ENCODE assay signal across 20 cellular contexts in the genomic region with DNA sequence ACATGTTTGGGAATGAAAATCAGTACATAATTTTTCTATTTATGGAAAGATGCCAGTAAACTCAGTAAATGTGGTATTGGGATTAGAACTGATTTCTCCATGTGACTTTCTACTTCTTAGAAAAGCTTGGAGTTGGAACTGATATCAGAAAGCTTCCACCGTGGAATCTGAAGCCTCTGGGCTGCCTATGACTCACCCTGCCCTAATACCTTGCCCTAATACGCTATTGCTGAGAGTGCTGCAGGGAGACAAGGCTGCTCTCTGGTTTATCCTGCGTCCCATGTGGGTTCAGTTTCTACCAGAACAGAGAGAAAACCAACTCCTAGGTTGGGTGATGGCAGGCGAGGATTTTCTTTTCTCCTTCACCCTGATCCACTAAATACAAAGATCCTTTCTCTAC. TPM values are rescaled to one million over a fixed set of nuclear protein-coding genes. Genes with fewer than 3 reads are reported as not detected.
DNase-seq lines count a peak whose midpoint lies in the region; TF ChIP-seq lines count a peak whose summit lies in the region.
"Had no signal": no experiment of that assay in that cellular context is flagged by ENCODE, and none has a peak within 500 bp of the region (broad histone marks: within the 10 kb centered on the region; RNA-seq: fewer than 3 reads in every experiment).

No MANE protein-coding gene starts in this region.

- H3K9ac ChIP-seq in SK-N-MC (ENCODE audit: insufficient read length): no peak overlapping the region

- DNase-seq in cardiac muscle cell (ENCODE audit: low read depth in 1 of 2, low spot score in 1 of 2) (peak in 1 of 2 donors; percentile 56), cardiac septum (ENCODE audit: low spot score) (no peak), SK-N-MC (ENCODE audit: low read depth, low spot score) (no peak), fibroblast of the aortic adventitia (ENCODE audit: low read depth) (peak; percentile 19), substantia nigra (lab: John Stamatoyannopoulos, UW) (peak in 1 of 49 donors; percentile 7), tibial artery (no peak), GM19240 (ENCODE audit: insufficient read length, low spot score) (no peak), GM10266 (ENCODE audit: extremely low spot score) (no peak)
- DNase-seq: activated CD8-positive, alpha-beta T cell treated with anti-CD3 and anti-CD28 coated beads for 36 hours; activated naive CD8-positive, alpha-beta T cell treated with anti-CD3 and anti-CD28 coated beads, Interleukin-2, amount 50 U/mL, for 24 hours; C1 segment of cervical spinal cord; stimulated activated CD4-positive, alpha-beta T cell treated with anti-CD3 and anti-CD28 coated beads, Interleukin-15, amount 100 ng/mL, for 24 hours; stimulated activated naive CD8-positive, alpha-beta T cell treated with anti-CD3 and anti-CD28 coated beads, Interleukin-15, Interleukin-2, amounts not matched to agents 100 U/mL and 50 U/mL, for 24 hours had no signal

- H3K4me1 ChIP-seq in cardiac muscle cell (ENCODE audit: low read depth) (peaks cover 13% of the 10 kb centered on the region), tibial artery (peaks cover 0 to 14% (median 12%) of the 10 kb centered on the region in 4 donors)
- H3K4me1 ChIP-seq: prostate gland had no signal

- TF ChIP-seq CTCF in cardiac muscle cell (IDR thresholded peaks at IDR 0.05; ENCODE audit: low read depth, low read length) (no peak), fibroblast of the aortic adventitia (IDR thresholded peaks at IDR 0.05; ENCODE audit: insufficient read depth, low read length) (no peak), tibial artery (IDR thresholded peaks at IDR 0.05) (no peak), GM10266 (IDR thresholded peaks at IDR 0.05; ENCODE audit: control insufficient read depth, insufficient read depth, low read depth, missing control alignments) (no peak)

- peak overlapping the region; percentile 55 for H3K27ac ChIP-seq in cardiac muscle cell
- peak overlapping the region; percentile 49 for H3K27ac ChIP-seq in SK-N-MC
- peak overlapping the region; percentile 6 for H3K27ac ChIP-seq in substantia nigra (ENCODE audit: low read depth, low read length, poor library complexity, severe bottlenecking)
- H3K27ac ChIP-seq in tibial artery: no peak overlapping the region
- H3K27ac ChIP-seq: prostate gland, vagina had no signal

- intact Hi-C loops in cardiac septum (cut with DNase I): no loop called here
- intact Hi-C loops in tibial artery (cut with DNase I; ENCODE audit: low total_unique reads): loop anchor here (10.0 kb wide), 1 partner anchor 774 kb away; no protein-coding TSS in a partner anchor

- H3K36me3 ChIP-seq in cardiac muscle cell: no peaks in the 10 kb centered on the region
- H3K36me3 ChIP-seq in SK-N-MC (ENCODE audit: insufficient read depth, low read length): no peaks in the 10 kb centered on the region
- H3K36me3 ChIP-seq in tibial artery: no peaks in the 10 kb centered on the region
- H3K36me3 ChIP-seq: prostate gland, vagina had no signal

- H3K4me3 ChIP-seq in cardiac muscle cell (no peak overlapping the region), SK-N-MC (no peak overlapping the region), fibroblast of the aortic adventitia (ENCODE audit: low read depth, low read length) (no peak overlapping the region), tibial artery (no peak overlapping the region)
- H3K4me3 ChIP-seq: GM23338, lung, prostate gland, vagina had no signal

- no peaks in the 10 kb centered on the region for H3K9me3 ChIP-seq in cardiac muscle cell (ENCODE audit: low read depth)
- H3K9me3 ChIP-seq in SK-N-MC (ENCODE audit: low read depth, low read length): no peaks in the 10 kb centered on the region
- H3K9me3 ChIP-seq in tibial artery: no peaks in the 10 kb centered on the region
- H3K9me3 ChIP-seq: prostate gland, vagina had no signal

- peaks cover 35% of the 10 kb centered on the region for H3K27me3 ChIP-seq in cardiac muscle cell
- peaks cover 0 to 4% of the 10 kb centered on the region in 2 donors for H3K27me3 ChIP-seq in tibial artery
- H3K27me3 ChIP-seq: vagina had no signal

RNA-seq across cellular contexts. Expression of a gene that starts 3.3 kb away (rescaled TPM):
- not detected in 2 replicates for total RNA-seq in cardiac muscle cell
- not detected in 2 replicates for polyA plus RNA-seq in cardiac muscle cell
- total RNA-seq in cardiac septum: not detected
- total RNA-seq in fibroblast of the aortic adventitia (ENCODE audit: low replicate concordance): not detected in 2 replicates
- total RNA-seq: activated CD8-positive, alpha-beta T cell treated with anti-CD3 and anti-CD28 coated beads for 36 hours; activated T-helper 1 cell treated with anti-CD3 and anti-CD28 coated beads, Interleukin-12 subunit alpha, Interleukin-12 subunit beta, Interleukin-2, Interleukin-4 antibody, amounts not matched to agents 30 ng/mL and 10 ng/mL and 1 ng/mL, durations not matched to agents 14 hours and 24 hours and 36 hours; natural killer cell treated with Interleukin-12 subunit alpha and Interleukin-12 subunit beta and Interleukin-15 and Interleukin-18, amount 100 ng/mL, for 72 hours; NCI-H460; vagina had no signal
- polyA plus RNA-seq: GM23338 had no signal

Comparison
In these comparisons a context has a peak if more than half of its experiments do, and no peak if none do; other contexts are left out.
1. H3K27ac ChIP-seq: peak in cardiac muscle cell (single experiment), SK-N-MC (single experiment) and substantia nigra (single experiment); none in tibial artery (0 of 2).